ENCODE assay signal across 8 cellular contexts in genomic region chr6:111972714-111973678, GRCh38.
DNase-seq lines count a peak whose midpoint lies in the region; TF ChIP-seq lines count a peak whose summit lies in the region.

No MANE protein-coding gene starts in this region.

- no peaks in the 10 kb centered on the region for H3K36me3 ChIP-seq in right atrium auricular region

- peaks cover under 1% of the 10 kb centered on the region for H3K27me3 Mint-ChIP-seq in activated naive CD4-positive, alpha-beta T cell treated with anti-CD3 and anti-CD28 coated beads, Interleukin-2, amount 10 ng/mL, durations not matched to agents 7 days and 5 days

- H3K27me3 ChIP-seq in right atrium auricular region = no peaks in the 10 kb centered on the region

- no peaks in the 10 kb centered on the region for H3K9me3 Mint-ChIP-seq in activated naive CD4-positive, alpha-beta T cell treated with anti-CD3 and anti-CD28 coated beads, Interleukin-2, amount 10 ng/mL, durations not matched to agents 7 days and 5 days

- TF ChIP-seq CTCF in right atrium auricular region (IDR thresholded peaks at IDR 0.05) = no peak

- H3K27ac ChIP-seq in right atrium auricular region = peak overlapping the region; percentile 70 to 72

- H3K9me3 ChIP-seq in right atrium auricular region = no peaks in the 10 kb centered on the region

- H3K4me3 Mint-ChIP-seq in activated naive CD4-positive, alpha-beta T cell treated with anti-CD3 and anti-CD28 coated beads, Interleukin-2, amount 10 ng/mL, durations not matched to agents 7 days and 5 days = peak overlapping the region; percentile 27

- H3K36me3 Mint-ChIP-seq in activated naive CD4-positive, alpha-beta T cell treated with anti-CD3 and anti-CD28 coated beads, Interleukin-2, amount 10 ng/mL, durations not matched to agents 7 days and 5 days = peaks cover 1% of the 10 kb centered on the region

- H3K27ac Mint-ChIP-seq in activated naive CD4-positive, alpha-beta T cell treated with anti-CD3 and anti-CD28 coated beads, Interleukin-2, amount 10 ng/mL, durations not matched to agents 7 days and 5 days = peak overlapping the region; percentile 94

- CTCF ChIA-PET in activated naive CD4-positive, alpha-beta T cell treated with anti-CD3 and anti-CD28 coated beads, Interleukin-2, amount 10 ng/mL, durations not matched to agents 7 days and 5 days (lab: Charles Lee) = interaction anchor here (1.2 to 2.4 kb wide), 2 partner anchors 12 to 99 kb away, joined by 3 to 9 read pairs; no protein-coding TSS in a partner anchor

- no peak overlapping the region for H3K4me3 ChIP-seq in right atrium auricular region

- H3K4me1 Mint-ChIP-seq in activated naive CD4-positive, alpha-beta T cell treated with anti-CD3 and anti-CD28 coated beads, Interleukin-2, amount 10 ng/mL, durations not matched to agents 7 days and 5 days = peaks cover 58% of the 10 kb centered on the region

- DNase-seq in COLO829 (ENCODE audit: low spot score) = peak; percentile 32
- DNase-seq in SIG-M5 (lab: John Stamatoyannopoulos, UW) = peak; percentile 33
- peak; percentile 74 for DNase-seq in activated naive CD4-positive, alpha-beta T cell treated with anti-CD3 and anti-CD28 coated beads, Interleukin-2, amount 10 ng/mL, durations not matched to agents 7 days and 5 days
- DNase-seq in right atrium auricular region (ENCODE audit: low spot score) = peak; percentile 83
- peak; percentile 37 to 45 for DNase-seq in stimulated activated CD4-positive, alpha-beta T cell treated with anti-CD3 and anti-CD28 coated beads, Interleukin-1b, Interleukin-23, amount 100 ng/mL, for 4 hours (ENCODE audit: low read depth in 2 of 2)
- no peak for DNase-seq in inferior parietal cortex (ENCODE audit: extremely low spot score)
- DNase-seq in NCI-H1694 (lab: John Stamatoyannopoulos, UW) = no peak
- DNase-seq in NCI-H345 treated with DMSO at 0.1 percent for 48 hours (lab: John Stamatoyannopoulos, UW; ENCODE audit: unreplicated experiment) = no peak

- H3K4me1 ChIP-seq in right atrium auricular region = peaks cover 0 to 19% of the 10 kb centered on the region in 2 donors

Comparison
In these comparisons a context has a peak if more than half of its experiments do, and no peak if none do; other contexts are left out.
1. DNase-seq: peak in COLO829 (single experiment), SIG-M5 (single experiment), activated naive CD4-positive, alpha-beta T cell treated with anti-CD3 and anti-CD28 coated beads, Interleukin-2, amount 10 ng/mL, durations not matched to agents 7 days and 5 days (single experiment), right atrium auricular region (single experiment) and stimulated activated CD4-positive, alpha-beta T cell treated with anti-CD3 and anti-CD28 coated beads, Interleukin-1b, Interleukin-23, amount 100 ng/mL, for 4 hours (2 of 2); none in inferior parietal cortex (single experiment), NCI-H1694 (single experiment) and NCI-H345 treated with DMSO at 0.1 percent for 48 hours (single experiment).